5 cellular contexts compared by ENCODE assay signal in genomic region chr1:238491265-238491664, GRCh38.
"Had no signal": no experiment of that assay in that cellular context is flagged by ENCODE, and none has a peak within 500 bp of the region (broad histone marks: within the 10 kb centered on the region; RNA-seq: fewer than 3 reads in every experiment).

No MANE protein-coding gene starts in this region.

- H3K27ac ChIP-seq: HL-60 had no signal

- H3K4me3 ChIP-seq: K562 had no signal

- DNase-seq: KBM-7, KG1 had no signal

- ATAC-seq: HepG2, K562 had no signal
